In the genomic region with DNA sequence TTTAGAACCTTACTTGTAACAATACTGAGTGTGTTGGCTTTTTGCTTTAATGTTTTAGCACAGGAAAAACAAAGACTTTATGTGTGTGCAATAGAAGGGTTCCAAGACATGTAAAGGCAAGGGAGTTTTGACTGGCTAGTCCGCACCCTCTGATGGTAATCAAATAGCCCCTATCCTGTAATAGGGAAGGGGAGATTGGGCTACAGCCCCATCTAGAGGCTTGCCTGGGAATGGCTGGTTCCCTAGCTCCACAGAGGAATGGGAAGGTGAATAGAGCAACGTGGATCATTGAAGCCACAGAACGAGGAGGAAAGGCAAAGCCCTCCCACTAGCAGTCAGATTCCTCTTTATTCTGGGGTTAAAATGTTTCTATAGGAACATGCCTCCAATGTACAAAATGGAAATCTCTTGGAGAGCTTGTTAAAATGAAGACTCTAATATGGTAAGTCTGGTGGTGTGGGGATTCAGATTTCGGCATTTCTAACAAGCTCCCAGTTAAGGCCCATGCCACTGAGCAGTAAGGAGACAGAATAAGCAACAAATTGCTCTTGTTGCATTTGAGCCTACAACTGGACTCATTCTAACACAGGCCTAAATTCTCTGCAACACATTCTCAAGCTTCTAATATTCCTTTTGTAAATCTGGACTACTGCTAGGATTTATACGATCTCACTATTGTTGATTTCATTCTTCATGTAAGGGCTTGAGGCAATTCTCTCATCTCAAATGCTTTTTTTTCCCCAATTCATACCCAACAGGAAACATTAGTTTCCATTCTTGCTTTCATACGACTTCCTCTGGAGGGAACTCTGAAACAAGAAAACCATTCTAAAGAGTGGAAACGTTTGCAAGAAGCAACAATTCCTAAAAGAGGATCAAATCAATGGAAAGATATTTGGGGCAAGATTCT, we compare ENCODE assay signal across 1 cellular context.
TF ChIP-seq lines count a peak whose summit lies in the region.

No MANE protein-coding gene starts in this region.

TF ChIP-seq in SK-N-SH treated with all-trans-retinoic acid at 6 μM for 48 hours, 23 proteins besides CTCF, POLR2A, EP300 and RAD21 (continued from another document):
- TF ChIP-seq TCF4 (CRISPR knock-in tag; IDR thresholded peaks at IDR 0.05; ENCODE audit: borderline replicate concordance) (no peak), RARB (CRISPR knock-in tag; IDR thresholded peaks at IDR 0.05) (no peak), OSR1 (CRISPR knock-in tag; IDR thresholded peaks at IDR 0.05) (no peak), SNAI2 (CRISPR knock-in tag; IDR thresholded peaks at IDR 0.05) (no peak)
TF ChIP-seq in SK-N-SH treated with all-trans-retinoic acid at 6 μM for 48 hours: peak in this region for 0.
